1 cellular context compared by ENCODE assay signal in the genomic region with DNA sequence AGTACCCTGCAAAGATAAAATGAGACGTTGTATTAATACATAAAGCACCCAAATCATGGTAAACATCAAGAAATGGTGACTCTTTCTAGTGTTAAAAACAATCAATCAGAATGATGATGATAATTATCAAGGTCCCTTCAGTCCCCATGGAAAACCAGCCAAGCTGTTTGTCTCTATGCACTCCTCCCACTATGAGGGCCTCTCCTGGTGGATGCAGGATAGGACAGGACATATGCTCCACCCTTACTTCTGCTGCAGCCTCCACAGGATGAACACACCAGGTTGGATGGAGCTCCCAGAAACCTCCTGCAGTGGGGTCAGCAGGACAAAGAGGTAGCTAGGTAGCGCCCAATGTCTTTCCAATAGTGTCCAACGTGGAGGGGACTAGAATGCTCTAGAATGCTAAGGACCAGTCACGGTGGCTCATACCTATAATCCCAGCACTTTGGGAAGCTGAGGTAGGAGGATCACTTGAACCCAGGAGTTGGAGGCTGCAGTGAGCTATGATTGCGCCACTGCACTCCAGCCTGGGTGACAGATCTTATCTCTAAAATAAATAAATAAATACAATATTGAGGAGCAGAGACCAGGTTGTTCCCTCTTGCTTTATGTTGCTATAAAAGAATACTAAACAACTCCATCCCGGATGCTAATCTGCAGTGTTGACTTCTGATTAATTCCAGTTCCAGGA.
TF ChIP-seq lines count a peak whose summit lies in the region.

No MANE protein-coding gene starts in this region.

TF ChIP-seq in SK-N-SH treated with all-trans-retinoic acid at 6 μM for 48 hours, 23 proteins besides CTCF, POLR2A, EP300 and RAD21 (continued from another document):
- no peak for TF ChIP-seq TSHZ2 (CRISPR knock-in tag; IDR thresholded peaks at IDR 0.05)
- TF ChIP-seq ESRRG (CRISPR knock-in tag; IDR thresholded peaks at IDR 0.05): no peak
- no peak for TF ChIP-seq SNAI2 (CRISPR knock-in tag; IDR thresholded peaks at IDR 0.05)
- no peak for TF ChIP-seq ZC3H10 (CRISPR knock-in tag; IDR thresholded peaks at IDR 0.05)
- TF ChIP-seq ARNTL (CRISPR knock-in tag; IDR thresholded peaks at IDR 0.05; ENCODE audit: borderline replicate concordance, low read depth): no peak
- TF ChIP-seq ZFP3 (CRISPR knock-in tag; IDR thresholded peaks at IDR 0.05): no peak
